Comparison of ENCODE assay signal across 8 cellular contexts in the genomic region with DNA sequence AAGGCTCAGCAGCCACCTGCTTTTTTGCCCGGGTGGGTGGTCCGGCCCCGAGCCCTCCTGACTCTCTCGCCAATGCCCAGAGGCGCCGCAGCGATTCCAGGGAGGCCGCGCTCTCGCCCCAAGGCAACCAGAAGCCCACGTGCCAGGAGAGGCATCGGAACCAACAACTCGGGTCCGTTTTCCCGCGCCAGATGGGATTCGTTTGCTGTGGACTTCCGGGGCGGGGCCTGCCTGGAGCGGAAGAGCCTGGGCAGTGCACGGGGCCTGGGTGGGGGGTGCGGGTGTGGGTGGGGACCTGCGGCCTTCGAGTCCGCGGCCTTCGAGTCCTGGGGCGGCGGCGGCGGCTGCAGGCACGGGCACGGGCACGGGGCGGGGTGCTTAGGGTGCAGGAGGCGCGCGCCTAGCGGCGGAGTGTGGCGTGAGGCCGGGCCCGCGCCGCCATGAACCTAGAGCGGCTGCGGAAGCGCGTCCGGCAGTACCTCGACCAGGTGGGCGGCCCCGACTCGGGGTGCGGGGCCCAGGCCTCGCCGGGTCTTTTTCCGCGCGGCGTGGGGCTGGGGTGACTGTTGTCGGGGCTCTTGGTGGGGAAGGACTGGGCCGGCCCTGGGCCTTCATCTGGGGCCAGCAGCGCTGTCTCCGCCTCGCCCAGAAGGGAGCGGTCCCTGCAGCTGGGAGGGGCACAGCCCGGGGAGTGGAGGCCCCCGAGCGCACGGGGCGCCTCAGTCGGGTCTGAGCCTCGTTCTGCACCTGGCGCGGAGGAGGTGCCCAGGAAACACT. TPM values are rescaled to one million over a fixed set of nuclear protein-coding genes. Genes with fewer than 3 reads are reported as not detected.
A peak's percentile ranks its signal among the peaks of the same experiment; 100 is the strongest.
DNase-seq lines count a peak whose midpoint lies in the region; ATAC-seq, FAIRE-seq and TF ChIP-seq lines count a peak whose summit lies in the region.

A gene with protein sequence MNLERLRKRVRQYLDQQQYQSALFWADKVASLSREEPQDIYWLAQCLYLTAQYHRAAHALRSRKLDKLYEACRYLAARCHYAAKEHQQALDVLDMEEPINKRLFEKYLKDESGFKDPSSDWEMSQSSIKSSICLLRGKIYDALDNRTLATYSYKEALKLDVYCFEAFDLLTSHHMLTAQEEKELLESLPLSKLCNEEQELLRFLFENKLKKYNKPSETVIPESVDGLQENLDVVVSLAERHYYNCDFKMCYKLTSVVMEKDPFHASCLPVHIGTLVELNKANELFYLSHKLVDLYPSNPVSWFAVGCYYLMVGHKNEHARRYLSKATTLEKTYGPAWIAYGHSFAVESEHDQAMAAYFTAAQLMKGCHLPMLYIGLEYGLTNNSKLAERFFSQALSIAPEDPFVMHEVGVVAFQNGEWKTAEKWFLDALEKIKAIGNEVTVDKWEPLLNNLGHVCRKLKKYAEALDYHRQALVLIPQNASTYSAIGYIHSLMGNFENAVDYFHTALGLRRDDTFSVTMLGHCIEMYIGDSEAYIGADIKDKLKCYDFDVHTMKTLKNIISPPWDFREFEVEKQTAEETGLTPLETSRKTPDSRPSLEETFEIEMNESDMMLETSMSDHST (plus strand): TSS at position 253 of the 777 bp plus-strand sequence. CDS start 188 bp downstream, at position 441.

- ATAC-seq in HG02623 (IDR thresholded peaks at IDR 0.05; ENCODE audit: unreplicated experiment), result peak; percentile 91
- ATAC-seq in activated naive CD8-positive, alpha-beta T cell treated with anti-CD3 and anti-CD28 coated beads, Interleukin-2, amount 10 ng/mL, durations not matched to agents 7 days and 5 days (ENCODE audit: low read depth), result peak; percentile 92
- peak; percentile 99 for ATAC-seq in Right ventricle myocardium inferior
- peak; percentile 95 to 98 (median 96) for ATAC-seq in pancreas

- H3K27ac ChIP-seq in SU-DHL-6 (ENCODE audit: low read depth, low read length) (peak within 1 kb of the TSS; percentile 59), pancreas (peak within 1 kb of the TSS; percentile 76 to 83 (median 80)), thyroid gland (peak within 1 kb of the TSS; percentile 44 to 81 (median 73))

- H3K27me3 ChIP-seq in SU-DHL-6 (ENCODE audit: low read length) (no peaks in the 10 kb centered on the region), pancreas (no peaks in the 10 kb centered on the region), thyroid gland (no peaks in the 10 kb centered on the region)

- no peak for FAIRE-seq in pancreas (lab: Jason Lieb, UNC)

- intact Hi-C loops in Right ventricle myocardium inferior (cut with DNase I), result loop anchor here (2.0 kb wide), 1 partner anchor 46 kb away; the partner anchor contains the start of gene UPF3A
- intact Hi-C loops in pancreas (cut with DNase I), result no loop called here
- intact Hi-C loops in thyroid gland (cut with DNase I), result no loop called here

- peak in 1 of 2 donors; percentile 62 for TF ChIP-seq POLR2A in thyroid gland (IDR thresholded peaks at IDR 0.05)

- peaks cover 18% of the 10 kb centered on the region; the same call in 1 of the 2 replicates for H3K36me3 ChIP-seq in SU-DHL-6 (ENCODE audit: low read length)
- peaks cover 3 to 32% (median 6%) of the 10 kb centered on the region in 3 donors for H3K36me3 ChIP-seq in pancreas
- H3K36me3 ChIP-seq in thyroid gland, result peaks cover 24 to 27% of the 10 kb centered on the region in 2 donors

- peak within 1 kb of the TSS; percentile 89 for H3K4me3 ChIP-seq in GM12864 (ENCODE audit: low read depth, low read length)
- peak within 1 kb of the TSS; percentile 67 for H3K4me3 ChIP-seq in SU-DHL-6 (ENCODE audit: insufficient read depth, low read length, poor library complexity, severe bottlenecking)
- peak within 1 kb of the TSS; percentile 85 to 95 (median 94) for H3K4me3 ChIP-seq in pancreas
- H3K4me3 ChIP-seq in thyroid gland (replicated peaks in 1 of 3), result peak within 1 kb of the TSS; percentile 29 to 81 (median 41)

- no peaks in the 10 kb centered on the region for H3K9me3 ChIP-seq in SU-DHL-6 (ENCODE audit: insufficient read depth, low read length)
- H3K9me3 ChIP-seq in pancreas, result no peaks in the 10 kb centered on the region
- no peaks in the 10 kb centered on the region for H3K9me3 ChIP-seq in thyroid gland

- H3K4me1 ChIP-seq in pancreas, result peaks cover 5 to 10% (median 8%) of the 10 kb centered on the region in 3 donors
- peaks cover 9 to 13% of the 10 kb centered on the region in 2 donors for H3K4me1 ChIP-seq in thyroid gland

- peak within 1 kb of the TSS; percentile 75 for H3K9ac ChIP-seq in SU-DHL-6 (ENCODE audit: low read length)

- peak within 1 kb of the TSS; percentile 80 for H3K27ac Mint-ChIP-seq in activated naive CD8-positive, alpha-beta T cell treated with anti-CD3 and anti-CD28 coated beads, Interleukin-2, amount 10 ng/mL, durations not matched to agents 7 days and 5 days

- peak; percentile 6 for TF ChIP-seq CTCF in GM12864 (IDR thresholded peaks at IDR 0.05; ENCODE audit: low read depth, low read length, missing control alignments)
- TF ChIP-seq CTCF in SU-DHL-6 (IDR thresholded peaks at IDR 0.05; ENCODE audit: insufficient read depth, low read length, poor library complexity, severe bottlenecking), result no peak
- peak in 2 of 4 donors; percentile 13 to 35 for TF ChIP-seq CTCF in pancreas (IDR thresholded peaks at IDR 0.05)
- TF ChIP-seq CTCF in thyroid gland (IDR thresholded peaks at IDR 0.05), result peak in 3 of 6 experiments; percentile 15 to 37 (median 21)

- peaks cover 13% of the 10 kb centered on the region for H3K36me3 Mint-ChIP-seq in activated naive CD8-positive, alpha-beta T cell treated with anti-CD3 and anti-CD28 coated beads, Interleukin-2, amount 10 ng/mL, durations not matched to agents 7 days and 5 days

- no peaks in the 10 kb centered on the region for H3K9me2 ChIP-seq in SU-DHL-6 (replicated peaks; ENCODE audit: insufficient read depth, low read length)

- 1% methylated on average over 59 to 76 of the region's 76 CpGs for WGBS in pancreas, 2 donors
- 0 to 1% methylated on average over 21 to 41 of the region's 76 CpGs for WGBS in thyroid gland, 2 donors

- H3K9me3 Mint-ChIP-seq in activated naive CD8-positive, alpha-beta T cell treated with anti-CD3 and anti-CD28 coated beads, Interleukin-2, amount 10 ng/mL, durations not matched to agents 7 days and 5 days, result no peaks in the 10 kb centered on the region

- DNase-seq in GM12864 (ENCODE audit: low read depth) (peak; percentile 75), NCI-H1105 (lab: John Stamatoyannopoulos, UW) (peak; percentile 95), Right ventricle myocardium inferior (ENCODE audit: missing footprints) (peak; percentile 95), pancreas (peak; percentile 90 to 97 (median 92)), thyroid gland (peak; percentile 94 to 96)
- DNase-seq in activated naive CD8-positive, alpha-beta T cell treated with anti-CD3 and anti-CD28 coated beads, Interleukin-2, amount 10 ng/mL, durations not matched to agents 7 days and 5 days, result peak; percentile 87

- H3K4me1 Mint-ChIP-seq in activated naive CD8-positive, alpha-beta T cell treated with anti-CD3 and anti-CD28 coated beads, Interleukin-2, amount 10 ng/mL, durations not matched to agents 7 days and 5 days, result peaks cover 22% of the 10 kb centered on the region

- H2AFZ ChIP-seq in SU-DHL-6 (ENCODE audit: low read depth, low read length, severe bottlenecking), result peak within 1 kb of the TSS; percentile 99

- H3K4me3 Mint-ChIP-seq in activated naive CD8-positive, alpha-beta T cell treated with anti-CD3 and anti-CD28 coated beads, Interleukin-2, amount 10 ng/mL, durations not matched to agents 7 days and 5 days, result peak within 1 kb of the TSS; percentile 86

- H3K4me2 ChIP-seq in SU-DHL-6 (ENCODE audit: low read depth, low read length, poor library complexity, severe bottlenecking), result peak within 1 kb of the TSS; percentile 85

- H3F3A ChIP-seq in SU-DHL-6 (ENCODE audit: insufficient read depth), result 0 out of 2 replicates have a peak, but pooled peaks cover 6% of the 10 kb centered on the region

- H4K20me1 ChIP-seq in SU-DHL-6 (ENCODE audit: low read depth, low read length), result no peaks in the 10 kb centered on the region

- POLR2A ChIA-PET in activated naive CD8-positive, alpha-beta T cell treated with anti-CD3 and anti-CD28 coated beads, Interleukin-2, amount 10 ng/mL, durations not matched to agents 7 days and 5 days (lab: Charles Lee), result interaction anchor here (0.6 kb wide), 1 partner anchor 15 kb away, joined by 4 read pairs; no protein-coding TSS in a partner anchor

- H3K79me2 ChIP-seq in SU-DHL-6 (ENCODE audit: insufficient read depth, low read length), result peaks cover 23% of the 10 kb centered on the region

- no peaks in the 10 kb centered on the region for H3K27me3 Mint-ChIP-seq in activated naive CD8-positive, alpha-beta T cell treated with anti-CD3 and anti-CD28 coated beads, Interleukin-2, amount 10 ng/mL, durations not matched to agents 7 days and 5 days

RNA-seq across cellular contexts. Expression of the gene that starts here (rescaled TPM):
- 10 to 100 TPM; 91.1 to 99.7 TPM for total RNA-seq in activated naive CD8-positive, alpha-beta T cell treated with anti-CD3 and anti-CD28 coated beads, Interleukin-2, amount 10 ng/mL, durations not matched to agents 7 days and 5 days
- total RNA-seq in Right ventricle myocardium inferior (36.7 TPM), pancreas (10 to 100 TPM; 28.7 to 39.1 (median 30.2) TPM), thyroid gland (10 to 100 TPM; 43.9 to 63.5 (median 55.5) TPM)
- 10 to 100 TPM; 45.2 to 71.1 TPM for polyA plus RNA-seq in pancreas

Comparison
In these comparisons a context has a peak if more than half of its experiments do, and no peak if none do; other contexts are left out.
1. Peak in every context shown above with its lines: DNase-seq, ATAC-seq, H3K4me3 ChIP-seq and H3K27ac ChIP-seq.
2. H3K4me3 ChIP-seq: peak in every context shown above with its lines; median percentile 94 in pancreas; 89 in GM12864; 67 in SU-DHL-6; 41 in thyroid gland.